In the genomic region with DNA sequence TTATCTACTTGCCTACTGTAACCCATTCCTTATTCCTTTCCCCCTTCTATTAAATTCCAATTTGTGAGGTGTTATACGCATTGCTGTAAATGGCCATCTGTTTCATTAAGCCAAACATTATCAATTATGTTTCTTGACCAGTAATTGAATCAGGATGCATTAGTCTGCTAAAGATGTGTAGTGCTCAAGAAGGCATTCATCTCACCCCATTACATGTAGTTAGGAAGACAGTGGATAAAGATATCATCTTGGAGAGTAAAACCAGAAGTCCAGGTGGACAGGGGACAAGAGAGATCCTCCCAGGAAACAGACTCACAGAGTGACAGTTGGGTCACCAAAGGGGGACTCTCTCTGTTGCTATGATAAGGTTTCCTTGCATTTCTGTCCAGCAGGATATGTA, we compare ENCODE assay signal across 26 cellular contexts.
"Had no signal": no experiment of that assay in that cellular context is flagged by ENCODE, and none has a peak within 500 bp of the region (broad histone marks: within the 10 kb centered on the region; RNA-seq: fewer than 3 reads in every experiment).

No MANE protein-coding gene starts in this region.

- H3K4me3 ChIP-seq: ascending aorta, breast epithelium, cardiac muscle cell, colonic mucosa, esophagus squamous epithelium had no signal

- DNase-seq: activated B cell treated with CpG ODN at 0.5 μM for 24 hours; activated CD4-positive, alpha-beta T cell treated with anti-CD3 and anti-CD28 coated beads for 48 hours; activated CD4-positive, alpha-beta T cell treated with anti-CD3 and anti-CD28 coated beads, Interleukin-2, amount 50 U/mL, for 1 hour; activated CD4-positive, alpha-beta T cell treated with anti-CD3 and anti-CD28 coated beads, Interleukin-2, amount 50 U/mL, for 48 hours; activated CD8-positive, alpha-beta memory T cell treated with anti-CD3 and anti-CD28 coated beads for 24 hours; activated CD8-positive, alpha-beta T cell treated with anti-CD3 and anti-CD28 coated beads for 36 hours; activated gamma-delta T cell; activated naive CD4-positive, alpha-beta T cell; activated naive CD4-positive, alpha-beta T cell treated with anti-CD3 and anti-CD28 coated beads, Interleukin-2, amount 10 ng/mL, durations not matched to agents 7 days and 5 days; activated naive CD8-positive, alpha-beta T cell treated with anti-CD3 and anti-CD28 coated beads, Interleukin-2, amount 10 ng/mL, durations not matched to agents 7 days and 5 days; activated T-cell treated with anti-CD3 and anti-CD28 coated beads, Interleukin-2, amount 50 U/mL, for 1 hour; activated T-cell treated with anti-CD3 and anti-CD28 coated beads, Interleukin-2, amount 50 U/mL, for 72 hours; central memory CD4-positive, alpha-beta T cell; cerebellar nuclear complex; colonic mucosa; effector CD8-positive, alpha-beta T cell; esophagus squamous epithelium; head of caudate nucleus; T1000; WERI-Rb-1 had no signal

- H3K27me3 ChIP-seq: ascending aorta, breast epithelium, cardiac muscle cell, colonic mucosa, esophagus squamous epithelium had no signal

- ATAC-seq: activated CD4-positive, CD25-positive, alpha-beta regulatory T cell treated with anti-CD3 and anti-CD28 coated beads, Interleukin-2, amount 50 U/mL, for 24 hours; activated CD8-positive, alpha-beta T cell treated with anti-CD3 and anti-CD28 coated beads for 36 hours; activated naive CD4-positive, alpha-beta T cell treated with anti-CD3 and anti-CD28 coated beads, Interleukin-2, amount 50 U/mL, for 72 hours; activated T-cell treated with anti-CD3 and anti-CD28 coated beads, Interleukin-2, amount 50 U/mL, for 72 hours had no signal

- H3K36me3 ChIP-seq: ascending aorta, breast epithelium, cardiac muscle cell, colonic mucosa, esophagus squamous epithelium, WERI-Rb-1 had no signal

- H3K27ac ChIP-seq: ascending aorta, breast epithelium, cardiac muscle cell, colonic mucosa, epithelial cell of prostate, esophagus squamous epithelium, WERI-Rb-1 had no signal

- H3K9me3 ChIP-seq: ascending aorta, breast epithelium, colonic mucosa, esophagus squamous epithelium had no signal

- H3K4me1 ChIP-seq: ascending aorta, breast epithelium, colonic mucosa, esophagus squamous epithelium had no signal
